Comparison of ENCODE assay signal across 8 cellular contexts in genomic region chr16:70429888-70430666, GRCh38. TPM values are rescaled to one million over a fixed set of nuclear protein-coding genes. Genes with fewer than 3 reads are reported as not detected.
DNase-seq lines count a peak whose midpoint lies in the region; ATAC-seq and TF ChIP-seq lines count a peak whose summit lies in the region.

No MANE protein-coding gene starts in this region.

- H3K4me1 ChIP-seq in ascending aorta, result peaks cover 30 to 58% of the 10 kb centered on the region in 2 donors

- no peaks in the 10 kb centered on the region for H3K9me3 ChIP-seq in ascending aorta

- no peaks in the 10 kb centered on the region for H3K27me3 ChIP-seq in ascending aorta

- peak overlapping the region; percentile 60 for H3K4me3 Mint-ChIP-seq in neural crest cell
- no peak overlapping the region for H3K4me3 Mint-ChIP-seq in HFFc6

- H3K27ac ChIP-seq in ascending aorta, result peak overlapping the region; percentile 3 to 37

- TF ChIP-seq CTCF in GM10266 (IDR thresholded peaks at IDR 0.05; ENCODE audit: control insufficient read depth, insufficient read depth, low read depth, missing control alignments) (peak; percentile 5), ascending aorta (IDR thresholded peaks at IDR 0.05) (no peak), neural crest cell (conservative IDR thresholded peaks at IDR 0.05) (no peak), GM10248 (IDR thresholded peaks at IDR 0.05; ENCODE audit: control extremely low read depth, extremely low read depth, low read depth, missing control alignments) (no peak), HFFc6 (IDR thresholded peaks at IDR 0.05) (no peak)

- peak; percentile 15 for ATAC-seq in HG03196 (IDR thresholded peaks at IDR 0.05; ENCODE audit: unreplicated experiment)

- H3K27me3 Mint-ChIP-seq in neural crest cell (ENCODE audit: low read depth), result no peaks in the 10 kb centered on the region
- H3K27me3 Mint-ChIP-seq in HFFc6 (ENCODE audit: insufficient read depth), result no peaks in the 10 kb centered on the region

- POLR2A ChIA-PET in GM10248 (lab: Yijun Ruan, JAX), result interaction anchor here (0.7 to 1.5 kb wide), 2 partner anchors 22 to 52 kb away, joined by 4 to 12 read pairs; no protein-coding TSS in a partner anchor

- H3K9me3 Mint-ChIP-seq in neural crest cell (no peaks in the 10 kb centered on the region), HFFc6 (no peaks in the 10 kb centered on the region)

- no peak for DNase-seq in GM10266 (ENCODE audit: extremely low spot score)
- no peak for DNase-seq in ascending aorta (ENCODE audit: low spot score in 2 of 2)
- DNase-seq in neural crest cell (ENCODE audit: low read depth, low spot score), result no peak
- no peak for DNase-seq in medulla oblongata (ENCODE audit: extremely low spot score)
- DNase-seq in HK-2 (ENCODE audit: unreplicated experiment), result no peak
- DNase-seq in GM10248 (ENCODE audit: extremely low spot score), result no peak
- no peak for DNase-seq in HFFc6

- CTCF ChIA-PET in GM10248 (lab: Yijun Ruan, JAX), result interaction anchor here (1.3 to 1.5 kb wide), 2 partner anchors 9 to 21 kb away, joined by 5 to 6 read pairs; partner anchors contain the start of gene ST3GAL2

- H3K36me3 ChIP-seq in ascending aorta, result peaks cover 0 to 4% of the 10 kb centered on the region in 2 donors

- H3K4me1 Mint-ChIP-seq in neural crest cell (peaks cover 52% of the 10 kb centered on the region), HFFc6 (ENCODE audit: low read depth) (peaks cover 61% of the 10 kb centered on the region)

- H3K27ac Mint-ChIP-seq in neural crest cell (ENCODE audit: unreplicated experiment), result peak overlapping the region; percentile 92
- H3K27ac Mint-ChIP-seq in HFFc6, result no peak overlapping the region; the same call in 1 of the 2 replicates

- intact Hi-C loops in ascending aorta (cut with DNase I), result no loop called here

- no peak overlapping the region for H3K4me3 ChIP-seq in ascending aorta

- H3K36me3 Mint-ChIP-seq in neural crest cell (ENCODE audit: low read depth) (peaks cover 3% of the 10 kb centered on the region), HFFc6 (ENCODE audit: low read depth) (peaks cover 4% of the 10 kb centered on the region; the same call in 1 of the 2 replicates)

RNA-seq across cellular contexts. Expression of gene ST3GAL2, which starts 8.8 kb away (rescaled TPM):
- total RNA-seq in ascending aorta (52.3 TPM), neural crest cell (37.5 and 41.8 TPM in 2 replicates)
- total RNA-seq in HFFc6 (2021; fragmentation: NEBNext Ultra II Directional; extraction: Animal tissue kit (Norgen Biotek cat#: 25700)), result 10 to 100 TPM; 25.4 to 31.2 (median 26.3) TPM

RNA-seq across cellular contexts. Expression of gene FCSK, which starts 24.3 kb away (rescaled TPM):
- 54.5 TPM for total RNA-seq in ascending aorta
- 14.8 and 15.2 TPM in 2 replicates for total RNA-seq in neural crest cell
- total RNA-seq in HFFc6 (2021; fragmentation: NEBNext Ultra II Directional; extraction: Animal tissue kit (Norgen Biotek cat#: 25700)), result 1 to 10 TPM; 5.1 to 7.1 (median 6.1) TPM
